ENCODE assay signal across 8 cellular contexts in genomic region chr2:111672641-111673040, GRCh38.
DNase-seq lines count a peak whose midpoint lies in the region; ATAC-seq and TF ChIP-seq lines count a peak whose summit lies in the region.
"Not testable (repeated sequence)": the region's sequence is repeated elsewhere in the genome, so short reads cannot be mapped to it uniquely, and the experiment has no call there.

No MANE protein-coding gene starts in this region.

- not testable (repeated sequence) for H3K4me2 ChIP-seq in neural progenitor cell

- not testable (repeated sequence) for H3K4me3 ChIP-seq in coronary artery; endodermal cell (ENCODE audit: low read length); right atrium auricular region; neural progenitor cell

- not testable (repeated sequence) for H3K4me1 Mint-ChIP-seq in endodermal cell
- H3K4me1 Mint-ChIP-seq in neural progenitor cell, result peaks cover 29% of the 10 kb centered on the region
- H3K4me1 Mint-ChIP-seq in progenitor cell of endocrine pancreas (ENCODE audit: low read depth), result peaks cover 17% of the 10 kb centered on the region

- H3K36me3 ChIP-seq in endodermal cell (ENCODE audit: control insufficient read depth, insufficient read depth, low read length); right atrium auricular region; neural progenitor cell: not testable (repeated sequence)

- not testable (repeated sequence) for H4K20me1 ChIP-seq in neural progenitor cell (ENCODE audit: low read depth)

- WGBS in endodermal cell (ENCODE audit: insufficient coverage in 1 of 2, insufficient read length in 1 of 2), 2 experiments, result 92% methylated on average over 20 of the region's 27 CpGs; no CpG with 5 or more reads in 1 of the 2 experiments

- ATAC-seq in left lobe of liver, result not testable (repeated sequence)

- not testable (repeated sequence) for H2AFZ ChIP-seq in neural progenitor cell (replicated peaks)

- H3K27ac Mint-ChIP-seq in endodermal cell, result not testable (repeated sequence)
- peak overlapping the region; percentile 29 for H3K27ac Mint-ChIP-seq in neural progenitor cell
- H3K27ac Mint-ChIP-seq in progenitor cell of endocrine pancreas, result peak overlapping the region; percentile 64

- H3K4me3 Mint-ChIP-seq in endodermal cell, neural progenitor cell: not testable (repeated sequence)
- peak overlapping the region; percentile 29 for H3K4me3 Mint-ChIP-seq in progenitor cell of endocrine pancreas (ENCODE audit: low read depth)

- H3K9me3 ChIP-seq in endodermal cell (ENCODE audit: control insufficient read depth, low read length), result peaks cover 17% of the 10 kb centered on the region
- H3K9me3 ChIP-seq in right atrium auricular region; neural progenitor cell (ENCODE audit: low read depth): not testable (repeated sequence)

- not testable (repeated sequence) for H3K36me3 Mint-ChIP-seq in endodermal cell (ENCODE audit: low read depth); neural progenitor cell; progenitor cell of endocrine pancreas (ENCODE audit: insufficient read depth)

- not testable (repeated sequence) for H3K9ac ChIP-seq in endodermal cell (ENCODE audit: extremely low read depth, low read length, poor library complexity, severe bottlenecking); neural progenitor cell

- H3K4me1 ChIP-seq in endodermal cell (ENCODE audit: control insufficient read depth, insufficient read depth, low read length); right atrium auricular region; neural progenitor cell: not testable (repeated sequence)

- H3K79me2 ChIP-seq in neural progenitor cell (ENCODE audit: low read depth), result not testable (repeated sequence)

- peak; percentile 32 for DNase-seq in activated CD8-positive, alpha-beta memory T cell treated with anti-CD3 and anti-CD28 coated beads for 24 hours
- DNase-seq in coronary artery (ENCODE audit: low spot score) (peak; percentile 14), endodermal cell (peak; percentile 13), right atrium auricular region (ENCODE audit: low spot score) (peak; percentile 5), left lobe of liver (ENCODE audit: low spot score) (peak; percentile 43), ureter (ENCODE audit: low spot score) (peak; percentile 34)
- not testable (repeated sequence) for DNase-seq in neural progenitor cell (ENCODE audit: low spot score); progenitor cell of endocrine pancreas (ENCODE audit: low spot score, unreplicated experiment)

- not testable (repeated sequence) for H3K27ac ChIP-seq in coronary artery; endodermal cell (ENCODE audit: low read depth, low read length); right atrium auricular region; neural progenitor cell

- not testable (repeated sequence) for TF ChIP-seq CTCF in coronary artery (IDR thresholded peaks at IDR 0.05); endodermal cell (conservative IDR thresholded peaks at IDR 0.05); right atrium auricular region (IDR thresholded peaks at IDR 0.05); neural progenitor cell (IDR thresholded peaks at IDR 0.05); progenitor cell of endocrine pancreas (IDR thresholded peaks at IDR 0.05; ENCODE audit: unreplicated experiment)

- not testable (repeated sequence) for H3K27me3 Mint-ChIP-seq in endodermal cell (ENCODE audit: insufficient read depth); neural progenitor cell (ENCODE audit: insufficient read depth, low read depth); progenitor cell of endocrine pancreas

- H3F3A ChIP-seq in neural progenitor cell (ENCODE audit: low read depth), result not testable (repeated sequence)

- peaks cover 28% of the 10 kb centered on the region for H3K9me3 Mint-ChIP-seq in endodermal cell
- peaks cover 15% of the 10 kb centered on the region for H3K9me3 Mint-ChIP-seq in neural progenitor cell
- not testable (repeated sequence) for H3K9me3 Mint-ChIP-seq in progenitor cell of endocrine pancreas (ENCODE audit: low read depth)

- H3K27me3 ChIP-seq in endodermal cell (ENCODE audit: control insufficient read depth, insufficient read depth, low read length, poor library complexity, severe bottlenecking); right atrium auricular region; neural progenitor cell: not testable (repeated sequence)
